Comparison of ENCODE assay signal across 22 cellular contexts in the genomic region with DNA sequence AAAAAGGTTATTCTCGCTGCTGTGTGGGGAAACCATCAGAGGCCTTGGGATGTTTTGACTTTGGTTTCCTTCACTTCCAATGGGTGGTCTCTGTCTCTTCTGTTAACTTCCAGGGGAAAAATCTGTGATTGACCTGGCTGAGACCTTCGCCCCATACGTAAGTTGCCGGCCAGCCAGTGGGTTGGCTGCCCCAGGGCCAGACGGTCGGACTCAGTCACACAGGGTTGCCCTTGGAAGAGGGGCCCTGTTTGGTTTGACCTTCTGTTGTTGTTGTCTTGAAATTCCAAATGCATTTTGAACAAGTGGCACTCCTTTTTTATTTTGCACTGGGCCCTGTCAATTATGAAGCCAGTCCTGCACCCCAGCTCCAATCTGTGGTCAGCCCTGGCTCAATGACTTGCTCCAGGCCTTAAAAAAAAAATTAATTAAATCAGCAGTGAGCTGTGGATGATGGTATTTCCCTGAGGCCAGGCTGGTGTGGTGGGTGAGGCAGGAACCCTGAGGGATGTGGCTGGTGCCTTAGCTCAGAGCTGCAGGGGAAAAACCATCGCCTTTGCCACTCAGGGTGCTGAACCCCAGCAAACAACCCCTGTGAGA. TPM values are rescaled to one million over a fixed set of nuclear protein-coding genes. Genes with fewer than 3 reads are reported as not detected.
"Had no signal": no experiment of that assay in that cellular context is flagged by ENCODE, and none has a peak within 500 bp of the region (broad histone marks: within the 10 kb centered on the region; RNA-seq: fewer than 3 reads in every experiment).

No MANE protein-coding gene starts in this region.

- H3K9me3 ChIP-seq: body of pancreas, gastrocnemius medialis, neutrophil, stomach, thoracic aorta had no signal

- H3K9me3 Mint-ChIP-seq: activated B cell treated with CpG ODN at 0.5 μM for 24 hours; activated CD4-positive, alpha-beta memory T cell treated with anti-CD3 and anti-CD28 coated beads for 36 hours; activated naive CD8-positive, alpha-beta T cell treated with anti-CD3 and anti-CD28 coated beads, Interleukin-2, amount 10 ng/mL, durations not matched to agents 7 days and 5 days; activated T-helper 17 cell treated with anti-CD3 and anti-CD28 coated beads, Interleukin-2, amount 50 U/mL, for 72 hours; central memory CD8-positive, alpha-beta T cell; natural killer cell; stimulated activated effector memory CD8-positive, alpha-beta T cell treated with anti-CD3 and anti-CD28 coated beads, Interleukin-12 subunit alpha, Interleukin-12 subunit beta, amount 100 ng/mL, for 72 hours; T-cell had no signal

- ATAC-seq: activated CD8-positive, alpha-beta memory T cell treated with anti-CD3 and anti-CD28 coated beads, Interleukin-2, amount 10 ng/mL, durations not matched to agents 7 days and 5 days; activated T-helper 17 cell treated with anti-CD3 and anti-CD28 coated beads, Interleukin-2, amount 50 U/mL, for 72 hours; body of pancreas; gastrocnemius medialis; natural killer cell; SK-N-SH treated with all-trans-retinoic acid at 6 μM for 48 hours; stimulated activated effector memory CD8-positive, alpha-beta T cell treated with anti-CD3 and anti-CD28 coated beads, Interleukin-12 subunit alpha, Interleukin-12 subunit beta, amount 100 ng/mL, for 72 hours; T-cell had no signal

- H3K27me3 Mint-ChIP-seq: activated B cell treated with CpG ODN at 0.5 μM for 24 hours; activated T-helper 17 cell treated with anti-CD3 and anti-CD28 coated beads, Interleukin-2, amount 50 U/mL, for 72 hours had no signal

- H3K4me3 ChIP-seq: body of pancreas, stomach, thoracic aorta had no signal

- H3K4me1 ChIP-seq: gastrocnemius medialis had no signal

- H3K27ac ChIP-seq: body of pancreas, neutrophil, thoracic aorta had no signal

- DNase-seq: activated B cell treated with CpG ODN at 0.5 μM for 24 hours; activated CD4-positive, alpha-beta memory T cell treated with anti-CD3 and anti-CD28 coated beads for 36 hours; activated CD4-positive, alpha-beta T cell treated with anti-CD3 and anti-CD28 coated beads for 4 hours; activated CD8-positive, alpha-beta memory T cell treated with anti-CD3 and anti-CD28 coated beads, Interleukin-2, amount 10 ng/mL, durations not matched to agents 7 days and 5 days; activated naive CD4-positive, alpha-beta T cell treated with Interleukin-2 at 50 U/mL for 16 hours; activated naive CD8-positive, alpha-beta T cell treated with anti-CD3 and anti-CD28 coated beads, Interleukin-2, amount 10 ng/mL, durations not matched to agents 7 days and 5 days; body of pancreas; cortex of kidney; effector CD4-positive, alpha-beta T cell; gastrocnemius medialis; kidney; natural killer cell; small intestine; stimulated activated CD4-positive, alpha-beta T cell treated with anti-CD3 and anti-CD28 coated beads, Interleukin-4, amount 100 ng/mL, for 24 hours; stomach; T-cell had no signal

- H3K27me3 ChIP-seq: body of pancreas, gastrocnemius medialis, stomach had no signal

- H3K27ac Mint-ChIP-seq: activated B cell treated with CpG ODN at 0.5 μM for 24 hours; activated CD4-positive, alpha-beta memory T cell treated with anti-CD3 and anti-CD28 coated beads for 36 hours; activated CD8-positive, alpha-beta memory T cell treated with anti-CD3 and anti-CD28 coated beads, Interleukin-2, amount 10 ng/mL, durations not matched to agents 7 days and 5 days; activated naive CD8-positive, alpha-beta T cell treated with anti-CD3 and anti-CD28 coated beads, Interleukin-2, amount 10 ng/mL, durations not matched to agents 7 days and 5 days; activated T-helper 17 cell treated with anti-CD3 and anti-CD28 coated beads, Interleukin-2, amount 50 U/mL, for 72 hours; natural killer cell; stimulated activated effector memory CD8-positive, alpha-beta T cell treated with anti-CD3 and anti-CD28 coated beads, Interleukin-12 subunit alpha, Interleukin-12 subunit beta, amount 100 ng/mL, for 72 hours; T-cell had no signal

- H3K36me3 ChIP-seq: gastrocnemius medialis, neutrophil, stomach, thoracic aorta had no signal

- H3K4me3 Mint-ChIP-seq: activated B cell treated with CpG ODN at 0.5 μM for 24 hours; activated CD4-positive, alpha-beta memory T cell treated with anti-CD3 and anti-CD28 coated beads for 36 hours; activated CD8-positive, alpha-beta memory T cell treated with anti-CD3 and anti-CD28 coated beads, Interleukin-2, amount 10 ng/mL, durations not matched to agents 7 days and 5 days; activated naive CD8-positive, alpha-beta T cell treated with anti-CD3 and anti-CD28 coated beads, Interleukin-2, amount 10 ng/mL, durations not matched to agents 7 days and 5 days; activated T-helper 17 cell treated with anti-CD3 and anti-CD28 coated beads, Interleukin-2, amount 50 U/mL, for 72 hours; central memory CD8-positive, alpha-beta T cell; natural killer cell; stimulated activated effector memory CD8-positive, alpha-beta T cell treated with anti-CD3 and anti-CD28 coated beads, Interleukin-12 subunit alpha, Interleukin-12 subunit beta, amount 100 ng/mL, for 72 hours; T-cell had no signal

- H3K36me3 Mint-ChIP-seq: activated CD4-positive, alpha-beta memory T cell treated with anti-CD3 and anti-CD28 coated beads for 36 hours; activated CD8-positive, alpha-beta memory T cell treated with anti-CD3 and anti-CD28 coated beads, Interleukin-2, amount 10 ng/mL, durations not matched to agents 7 days and 5 days; activated naive CD8-positive, alpha-beta T cell treated with anti-CD3 and anti-CD28 coated beads, Interleukin-2, amount 10 ng/mL, durations not matched to agents 7 days and 5 days; natural killer cell; stimulated activated effector memory CD8-positive, alpha-beta T cell treated with anti-CD3 and anti-CD28 coated beads, Interleukin-12 subunit alpha, Interleukin-12 subunit beta, amount 100 ng/mL, for 72 hours; T-cell had no signal

RNA-seq across cellular contexts. Expression of a gene that starts 4.5 kb away (rescaled TPM):
- total RNA-seq: activated B cell treated with CpG ODN at 0.5 μM for 24 hours; activated CD4-positive, alpha-beta memory T cell treated with anti-CD3 and anti-CD28 coated beads for 36 hours; activated CD8-positive, alpha-beta memory T cell treated with anti-CD3 and anti-CD28 coated beads, Interleukin-2, amount 10 ng/mL, durations not matched to agents 7 days and 5 days; activated naive CD8-positive, alpha-beta T cell treated with anti-CD3 and anti-CD28 coated beads, Interleukin-2, amount 10 ng/mL, durations not matched to agents 7 days and 5 days; activated T-helper 17 cell treated with anti-CD3 and anti-CD28 coated beads, Interleukin-2, amount 50 U/mL, for 72 hours; natural killer cell had no signal

RNA-seq across cellular contexts. Expression of a gene that starts 35.7 kb away (rescaled TPM):
- total RNA-seq: activated B cell treated with CpG ODN at 0.5 μM for 24 hours; activated CD4-positive, alpha-beta memory T cell treated with anti-CD3 and anti-CD28 coated beads for 36 hours; activated CD8-positive, alpha-beta memory T cell treated with anti-CD3 and anti-CD28 coated beads, Interleukin-2, amount 10 ng/mL, durations not matched to agents 7 days and 5 days; activated naive CD8-positive, alpha-beta T cell treated with anti-CD3 and anti-CD28 coated beads, Interleukin-2, amount 10 ng/mL, durations not matched to agents 7 days and 5 days; activated T-helper 17 cell treated with anti-CD3 and anti-CD28 coated beads, Interleukin-2, amount 50 U/mL, for 72 hours; natural killer cell had no signal
